18 cellular contexts compared by ENCODE assay signal in the genomic region with DNA sequence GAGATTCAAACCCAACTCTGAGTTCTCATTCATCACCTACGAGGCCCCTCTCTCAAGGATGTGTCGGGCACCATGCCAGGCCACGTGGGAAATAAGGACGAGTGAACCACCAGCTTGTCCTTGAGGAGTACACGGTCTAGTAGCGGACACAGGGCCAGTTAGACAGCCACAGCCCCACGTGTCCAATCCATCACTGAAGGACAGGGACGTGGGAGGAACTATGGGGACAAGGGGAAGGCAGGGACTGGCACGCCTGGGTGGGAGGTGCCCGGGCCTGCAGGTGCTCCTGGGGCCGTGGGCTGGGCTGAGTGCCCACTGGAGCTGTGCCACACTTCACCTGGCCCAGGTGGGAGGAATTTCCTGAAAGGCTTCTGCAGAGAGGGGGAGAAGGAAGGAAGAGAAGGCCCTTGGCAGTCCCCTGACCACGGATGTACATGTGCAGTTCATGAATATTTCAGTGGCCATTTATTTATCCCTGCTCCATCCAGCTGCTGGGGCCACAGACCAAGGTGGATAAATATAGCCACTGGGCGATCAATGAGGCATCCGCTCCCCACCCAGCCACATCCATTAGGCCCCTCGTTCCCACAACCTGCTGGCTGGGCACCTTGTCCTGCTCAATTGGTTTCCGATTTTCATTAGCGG. TPM values are rescaled to one million over a fixed set of nuclear protein-coding genes. Genes with fewer than 3 reads are reported as not detected.
DNase-seq lines count a peak whose midpoint lies in the region; ATAC-seq, FAIRE-seq and TF ChIP-seq lines count a peak whose summit lies in the region.
"Had no signal": no experiment of that assay in that cellular context is flagged by ENCODE, and none has a peak within 500 bp of the region (broad histone marks: within the 10 kb centered on the region; RNA-seq: fewer than 3 reads in every experiment).

No MANE protein-coding gene starts in this region.

- no peak overlapping the region for H3K4me3 ChIP-seq in H1 (ENCODE audit: extremely low read depth in 1 of 4, insufficient read depth in 2 of 4, low read depth in 3 of 4, low read length in 4 of 4)
- no peak overlapping the region for H3K4me3 ChIP-seq in neuronal stem cell (ENCODE audit: low read length in 2 of 2)
- H3K4me3 ChIP-seq in A673 (ENCODE audit: low read depth, low read length, poor library complexity, severe bottlenecking): no peak overlapping the region
- H3K4me3 ChIP-seq in ascending aorta: no peak overlapping the region
- H3K4me3 ChIP-seq: SJSA1 had no signal

- no peak for FAIRE-seq in H1 (lab: Jason Lieb, UNC)
- FAIRE-seq: urothelium cell line had no signal

- H3K79me2 ChIP-seq in H1 (ENCODE audit: control insufficient read depth in 1 of 2, insufficient read depth in 2 of 2, low read length in 2 of 2): no peaks in the 10 kb centered on the region

- H2AK5ac ChIP-seq in H1 (ENCODE audit: low read depth, low read length) (peak overlapping the region; percentile 86; the same call in 1 of the 2 replicates), neuronal stem cell (ENCODE audit: low read depth, low read length) (peak overlapping the region; percentile 67)

- no peak overlapping the region for H3K4me3 Mint-ChIP-seq in T-helper 2 cell treated with Interferon-gamma antibody and Interleukin-4, amounts not matched to agents 5 μg/mL and 100 μg/mL, for 36 hours
- no peak overlapping the region for H3K4me3 Mint-ChIP-seq in natural killer cell treated with Interleukin-12 subunit alpha and Interleukin-12 subunit beta and Interleukin-15 and Interleukin-18, amount 100 ng/mL, for 72 hours
- H3K4me3 Mint-ChIP-seq: activated naive CD8-positive, alpha-beta T cell treated with anti-CD3 and anti-CD28 coated beads, Interleukin-2, amount 10 ng/mL, durations not matched to agents 7 days and 5 days had no signal

- peak; percentile 37 for DNase-seq in Right ventricle myocardium inferior (ENCODE audit: missing footprints)
- no peak for DNase-seq in cardiac septum (ENCODE audit: low spot score)
- DNase-seq in H1 (ENCODE audit: low read depth in 1 of 2, low spot score in 2 of 2): no peak
- DNase-seq in neuronal stem cell (ENCODE audit: low spot score): no peak
- DNase-seq in T-helper 2 cell treated with Interferon-gamma antibody and Interleukin-4, amounts not matched to agents 5 μg/mL and 100 μg/mL, for 36 hours (ENCODE audit: low spot score): no peak
- DNase-seq in A673 (ENCODE audit: low spot score): no peak
- no peak for DNase-seq in natural killer cell treated with Interleukin-12 subunit alpha and Interleukin-12 subunit beta and Interleukin-15 and Interleukin-18, amount 100 ng/mL, for 72 hours (ENCODE audit: low spot score)
- no peak for DNase-seq in ascending aorta (ENCODE audit: low spot score in 2 of 2)
- DNase-seq: ACHN; activated CD4-positive, alpha-beta T cell treated with anti-CD3 and anti-CD28 coated beads for 48 hours; activated naive CD8-positive, alpha-beta T cell treated with anti-CD3 and anti-CD28 coated beads, Interleukin-2, amount 10 ng/mL, durations not matched to agents 7 days and 5 days; activated T-cell treated with anti-CD3 and anti-CD28 coated beads, Interleukin-2, amount 50 U/mL, for 1 hour; Caco-2; HCEC 1CT; stimulated activated CD4-positive, alpha-beta T cell treated with anti-CD3 and anti-CD28 coated beads, Interleukin-4, amount 100 ng/mL, for 1 hour; T1000 had no signal

- no peak overlapping the region for H2BK20ac ChIP-seq in H1 (ENCODE audit: low read length)

- CTCF ChIA-PET in H1 (lab: Charles Lee; ENCODE audit: partially characterized antibody): interaction anchor here (0.9 to 2.6 kb wide), 5 partner anchors 10 to 52 kb away, joined by 3 to 10 read pairs (median 4); no protein-coding TSS in a partner anchor
- CTCF ChIA-PET in A673 (lab: Charles Lee): no interaction called here

- no peak overlapping the region for H4K5ac ChIP-seq in H1 (ENCODE audit: insufficient read length, low read depth, low read length)

- peaks cover 5 to 31% (median 20%) of the 10 kb centered on the region in 4 experiments for H3K4me1 ChIP-seq in H1 (replicated peaks in 1 of 4; ENCODE audit: control insufficient read depth in 3 of 4, insufficient read depth in 4 of 4, low read length in 3 of 4)
- peaks cover 34 to 37% of the 10 kb centered on the region in 2 donors for H3K4me1 ChIP-seq in neuronal stem cell (ENCODE audit: control insufficient read depth in 2 of 2, insufficient read depth in 1 of 2, low read depth in 1 of 2, low read length in 2 of 2)
- H3K4me1 ChIP-seq in A673 (ENCODE audit: insufficient read depth, low read length, poor library complexity, severe bottlenecking): peaks cover 12% of the 10 kb centered on the region
- no peaks in the 10 kb centered on the region for H3K4me1 ChIP-seq in ascending aorta
- H3K4me1 ChIP-seq: Caco-2, SJSA1 had no signal

- H3K4ac ChIP-seq in H1 (replicated peaks; ENCODE audit: insufficient read length, low read depth, low read length) (no peak overlapping the region), neuronal stem cell (ENCODE audit: low read length) (peak overlapping the region; percentile 54)

- H4K8ac ChIP-seq in H1 (ENCODE audit: extremely low read depth, insufficient read depth, low read length) (no peak overlapping the region), neuronal stem cell (ENCODE audit: low read depth, low read length) (no peak overlapping the region)

- H3K27ac ChIP-seq in H1 (ENCODE audit: low read depth, low read length) (no peak overlapping the region), neuronal stem cell (replicated peaks; ENCODE audit: low read length) (no peak overlapping the region), A673 (ENCODE audit: low read depth, low read length, poor library complexity, severe bottlenecking) (no peak overlapping the region), ascending aorta (no peak overlapping the region)
- H3K27ac ChIP-seq: SJSA1 had no signal

- H2BK12ac ChIP-seq in H1 (ENCODE audit: low read depth, low read length) (peak overlapping the region; percentile 27; the same call in 1 of the 2 replicates), neuronal stem cell (ENCODE audit: low read length) (no peak overlapping the region)

- WGBS in H1 (ENCODE audit: extremely low coverage in 1 of 2, insufficient coverage in 1 of 2, insufficient read length in 1 of 2, insufficient replicate concordance in 2 of 2, low coverage in 1 of 2, low lambda C conversion rate in 2 of 2, missing lambda C conversion rate in 1 of 2), 2 experiments: 88% methylated on average over 17 of the region's 17 CpGs; no CpG with 5 or more reads in 1 of the 2 experiments
- no CpG with 5 or more reads among the region's 17 CpGs for WGBS in neuronal stem cell (ENCODE audit: extremely low coverage in 2 of 2, insufficient read length in 2 of 2, insufficient replicate concordance in 1 of 2), 2 donors

- TF ChIP-seq CTCF in H1 (IDR thresholded peaks at IDR 0.05; ENCODE audit: control extremely low read depth in 1 of 3, insufficient read depth in 1 of 3, low read depth in 1 of 3, low read length in 3 of 3) (no peak), A673 (conservative IDR thresholded peaks at IDR 0.05; ENCODE audit: low read depth, low read length) (no peak), ascending aorta (IDR thresholded peaks at IDR 0.05) (no peak)

- H2BK15ac ChIP-seq in H1 (ENCODE audit: low read length): 0 out of 2 replicates have a peak overlapping the region, but pooled peaks have one; percentile 16
- H2BK15ac ChIP-seq in neuronal stem cell (ENCODE audit: low read length): peak overlapping the region; percentile 54

- H3K9me3 ChIP-seq in H1 (ENCODE audit: insufficient read depth in 2 of 2, low read depth in 1 of 2, low read length in 1 of 2): no peaks in the 10 kb centered on the region
- H3K9me3 ChIP-seq in neuronal stem cell (replicated peaks in 1 of 2; ENCODE audit: control insufficient read depth in 2 of 2, insufficient read depth in 1 of 2, low read depth in 1 of 2, low read length in 2 of 2): no peaks in the 10 kb centered on the region
- H3K9me3 ChIP-seq in A673 (ENCODE audit: low read depth, low read length, poor library complexity, severe bottlenecking): no peaks in the 10 kb centered on the region
- no peaks in the 10 kb centered on the region for H3K9me3 ChIP-seq in ascending aorta
- H3K9me3 ChIP-seq: Caco-2, SJSA1 had no signal

- no peak for TF ChIP-seq POLR2A in H1 (IDR thresholded peaks at IDR 0.05; ENCODE audit: control extremely low read depth in 1 of 2, low read depth in 2 of 2, low read length in 2 of 2)

- H3K36me3 ChIP-seq in H1 (ENCODE audit: control insufficient read depth in 2 of 4, insufficient read depth in 4 of 4, low read length in 3 of 4): no peaks in the 10 kb centered on the region
- no peaks in the 10 kb centered on the region for H3K36me3 ChIP-seq in neuronal stem cell (replicated peaks in 1 of 2; ENCODE audit: control insufficient read depth in 2 of 2, insufficient read depth in 2 of 2, low read length in 2 of 2)
- H3K36me3 ChIP-seq in A673 (ENCODE audit: insufficient read depth, low read length, poor library complexity, severe bottlenecking): no peaks in the 10 kb centered on the region
- H3K36me3 ChIP-seq in ascending aorta: no peaks in the 10 kb centered on the region
- H3K36me3 ChIP-seq: SJSA1 had no signal

- H3K27ac Mint-ChIP-seq in T-helper 2 cell treated with Interferon-gamma antibody and Interleukin-4, amounts not matched to agents 5 μg/mL and 100 μg/mL, for 36 hours: no peak overlapping the region
- no peak overlapping the region for H3K27ac Mint-ChIP-seq in natural killer cell treated with Interleukin-12 subunit alpha and Interleukin-12 subunit beta and Interleukin-15 and Interleukin-18, amount 100 ng/mL, for 72 hours
- H3K27ac Mint-ChIP-seq: activated naive CD8-positive, alpha-beta T cell treated with anti-CD3 and anti-CD28 coated beads, Interleukin-2, amount 10 ng/mL, durations not matched to agents 7 days and 5 days had no signal

- H3K9me3 Mint-ChIP-seq in T-helper 2 cell treated with Interferon-gamma antibody and Interleukin-4, amounts not matched to agents 5 μg/mL and 100 μg/mL, for 36 hours: no peaks in the 10 kb centered on the region
- no peaks in the 10 kb centered on the region for H3K9me3 Mint-ChIP-seq in natural killer cell treated with Interleukin-12 subunit alpha and Interleukin-12 subunit beta and Interleukin-15 and Interleukin-18, amount 100 ng/mL, for 72 hours
- H3K9me3 Mint-ChIP-seq: activated naive CD8-positive, alpha-beta T cell treated with anti-CD3 and anti-CD28 coated beads, Interleukin-2, amount 10 ng/mL, durations not matched to agents 7 days and 5 days had no signal

- H2BK120ac ChIP-seq in H1 (replicated peaks; ENCODE audit: low read depth, low read length): no peak overlapping the region
- H2BK120ac ChIP-seq in neuronal stem cell (ENCODE audit: low read depth, low read length): peak overlapping the region; percentile 73

- H3K56ac ChIP-seq in H1 (replicated peaks; ENCODE audit: insufficient read length, low read depth, low read length): no peak overlapping the region

- peaks cover 3% of the 10 kb centered on the region for H3K27me3 Mint-ChIP-seq in T-helper 2 cell treated with Interferon-gamma antibody and Interleukin-4, amounts not matched to agents 5 μg/mL and 100 μg/mL, for 36 hours (ENCODE audit: low read depth)
- no peaks in the 10 kb centered on the region for H3K27me3 Mint-ChIP-seq in natural killer cell treated with Interleukin-12 subunit alpha and Interleukin-12 subunit beta and Interleukin-15 and Interleukin-18, amount 100 ng/mL, for 72 hours

- TF ChIP-seq RAD21 in H1 (IDR thresholded peaks at IDR 0.05 in 1 of 2, conservative IDR thresholded peaks at IDR 0.05 in 1 of 2; ENCODE audit: low read depth in 2 of 2, low read length in 2 of 2): no peak

- intact Hi-C loops in Right ventricle myocardium inferior (cut with DNase I) (no loop called here), cardiac septum (cut with DNase I) (loop anchor here (5.0 kb wide), 1 partner anchor 51 kb away; no protein-coding TSS in a partner anchor), A673 (cut with micrococcal nuclease; ENCODE audit: unreplicated experiment) (no loop called here), ascending aorta (cut with DNase I) (no loop called here)

- H4K91ac ChIP-seq in H1 (replicated peaks; ENCODE audit: insufficient read length, low read length) (peak overlapping the region; percentile 66), neuronal stem cell (ENCODE audit: low read depth, low read length, poor library complexity) (no peak overlapping the region)

- TF ChIP-seq EP300 in H1 (IDR thresholded peaks at IDR 0.05; ENCODE audit: borderline replicate concordance in 1 of 2, low read depth in 2 of 2, low read length in 2 of 2): no peak

- H2BK5ac ChIP-seq in H1 (ENCODE audit: low read depth, low read length) (0 out of 2 replicates have a peak overlapping the region, but pooled peaks have one; percentile 49), neuronal stem cell (ENCODE audit: low read length) (no peak overlapping the region)

- no peaks in the 10 kb centered on the region for H4K20me1 ChIP-seq in H1 (replicated peaks in 1 of 2; ENCODE audit: control insufficient read depth in 1 of 2, insufficient read depth in 2 of 2, low read length in 2 of 2)

- no peak overlapping the region; the same call in none of the 2 replicates for H3K18ac ChIP-seq in H1 (ENCODE audit: extremely low read depth, low read length)
- H3K18ac ChIP-seq in neuronal stem cell (ENCODE audit: low read length): peak overlapping the region; percentile 70

- no peaks in the 10 kb centered on the region; the same call in none of the 2 replicates for H3K79me1 ChIP-seq in H1 (ENCODE audit: low read depth, low read length)
- H3K79me1 ChIP-seq in neuronal stem cell (ENCODE audit: low read depth, low read length): peaks cover 5% of the 10 kb centered on the region

- no peaks in the 10 kb centered on the region for H3K4me1 Mint-ChIP-seq in T-helper 2 cell treated with Interferon-gamma antibody and Interleukin-4, amounts not matched to agents 5 μg/mL and 100 μg/mL, for 36 hours (ENCODE audit: low read depth)
- H3K4me1 Mint-ChIP-seq in natural killer cell treated with Interleukin-12 subunit alpha and Interleukin-12 subunit beta and Interleukin-15 and Interleukin-18, amount 100 ng/mL, for 72 hours (ENCODE audit: low read depth in 2 of 2): no peaks in the 10 kb centered on the region
- H3K4me1 Mint-ChIP-seq: activated naive CD8-positive, alpha-beta T cell treated with anti-CD3 and anti-CD28 coated beads, Interleukin-2, amount 10 ng/mL, durations not matched to agents 7 days and 5 days had no signal

- no TSS peak for BruUV-seq in A673 (replicated peaks; lab: Mats Ljungman, UMichigan)

- peak; percentile 37 for ATAC-seq in Right ventricle myocardium inferior
- ATAC-seq in natural killer cell treated with Interleukin-12 subunit alpha and Interleukin-12 subunit beta and Interleukin-15 and Interleukin-18, amount 100 ng/mL, for 72 hours: no peak

- POLR2A ChIA-PET in H1 (lab: Charles Lee; ENCODE audit: partially characterized antibody): no interaction called here
- POLR2A ChIA-PET in A673 (lab: Charles Lee; ENCODE audit: low non-redundant PET): interaction anchor here (0.6 kb wide), 1 partner anchor 159 kb away, joined by 6 read pairs; no protein-coding TSS in a partner anchor

- H3K23ac ChIP-seq in H1 (ENCODE audit: insufficient read length) (no peak overlapping the region), neuronal stem cell (ENCODE audit: low read depth, low read length, poor library complexity) (no peak overlapping the region)

- no peaks in the 10 kb centered on the region for H3K23me2 ChIP-seq in H1 (ENCODE audit: low read depth, low read length)

- H3K14ac ChIP-seq in H1 (ENCODE audit: insufficient read length) (no peak overlapping the region), neuronal stem cell (ENCODE audit: low read length) (no peak overlapping the region)

- H3K9ac ChIP-seq in H1 (replicated peaks in 1 of 4; ENCODE audit: extremely low read depth in 1 of 4, low read depth in 3 of 4, low read length in 3 of 4) (no peak overlapping the region), neuronal stem cell (ENCODE audit: low read depth, low read length, poor library complexity) (no peak overlapping the region)

- H3K36me3 Mint-ChIP-seq in T-helper 2 cell treated with Interferon-gamma antibody and Interleukin-4, amounts not matched to agents 5 μg/mL and 100 μg/mL, for 36 hours (ENCODE audit: low read depth): no peaks in the 10 kb centered on the region
- H3K36me3 Mint-ChIP-seq in natural killer cell treated with Interleukin-12 subunit alpha and Interleukin-12 subunit beta and Interleukin-15 and Interleukin-18, amount 100 ng/mL, for 72 hours: no peaks in the 10 kb centered on the region
- H3K36me3 Mint-ChIP-seq: activated naive CD8-positive, alpha-beta T cell treated with anti-CD3 and anti-CD28 coated beads, Interleukin-2, amount 10 ng/mL, durations not matched to agents 7 days and 5 days had no signal

- H3K4me2 ChIP-seq in H1 (ENCODE audit: insufficient read depth in 1 of 2, low read depth in 2 of 2, low read length in 2 of 2) (no peak overlapping the region), neuronal stem cell (ENCODE audit: insufficient read depth, low read length, poor library complexity, severe bottlenecking) (no peak overlapping the region)

- H3K27me3 ChIP-seq in H1 (replicated peaks in 1 of 4; ENCODE audit: control insufficient read depth in 3 of 4, extremely low read depth in 1 of 4, insufficient read depth in 3 of 4, low read length in 3 of 4) (no peaks in the 10 kb centered on the region), neuronal stem cell (ENCODE audit: control insufficient read depth in 3 of 3, insufficient read depth in 3 of 3, low read depth in 1 of 3, low read length in 3 of 3) (no peaks in the 10 kb centered on the region), A673 (replicated peaks; ENCODE audit: insufficient read depth, low read depth, low read length, poor library complexity) (no peaks in the 10 kb centered on the region), ascending aorta (no peaks in the 10 kb centered on the region)

- no peak overlapping the region for H2AFZ ChIP-seq in H1 (ENCODE audit: low read length)
- no peak overlapping the region for H2AFZ ChIP-seq in neuronal stem cell (ENCODE audit: low read length)

RNA-seq across cellular contexts. Expression of a gene that starts 59.7 kb away (rescaled TPM):
- 58.2 TPM for total RNA-seq in Right ventricle myocardium inferior
- total RNA-seq in cardiac septum: 82.0 TPM
- total RNA-seq in H1 (2021; fragmentation: NEBNext Ultra II Directional; extraction: Animal tissue kit (Norgen Biotek cat#: 25700)): 6.1 and 7.7 TPM in 2 replicates
- polyA plus RNA-seq in H1 (2011; rRNA removed): 4.4 and 5.9 TPM in 2 replicates
- 3.6 TPM for polyA plus RNA-seq in H1 (2011; cell fraction: cytosol; rRNA removed)
- 10.1 TPM for polyA plus RNA-seq in H1 (2011; cell fraction: nucleus; rRNA removed)
- 2.2 to 4.5 TPM (median 4.3 TPM) in 4 replicates for polyA plus RNA-seq in H1 (2012, experiment 1 of 2)
- 2.9 TPM for polyA plus RNA-seq in H1 (2012, experiment 2 of 2)
- polyA plus RNA-seq in H1 (2013, experiment 1 of 2): 6.5 TPM
- polyA plus RNA-seq in H1 (2013, experiment 2 of 2): 6.3 TPM
- polyA minus RNA-seq in H1 (2011; rRNA and poly(A)+ RNA removed): 3.9 and 5.8 TPM in 2 replicates
- polyA minus RNA-seq in H1 (2011; cell fraction: cytosol; rRNA and poly(A)+ RNA removed): 5.8 TPM
- polyA minus RNA-seq in H1 (2011; cell fraction: nucleus; rRNA and poly(A)+ RNA removed): 10.2 TPM
- 12.5 TPM for polyA plus RNA-seq in neuronal stem cell (2013, experiment 1 of 2)
- 13.3 TPM for polyA plus RNA-seq in neuronal stem cell (2013, experiment 2 of 2)
- total RNA-seq in A673 (2021): 1.6 and 1.9 TPM in 2 replicates
- 10 to 100 TPM; 13.5 to 17.8 TPM for total RNA-seq in natural killer cell treated with Interleukin-12 subunit alpha and Interleukin-12 subunit beta and Interleukin-15 and Interleukin-18, amount 100 ng/mL, for 72 hours
- 25.8 TPM for total RNA-seq in ascending aorta
